Comparison of ENCODE assay signal across 15 cellular contexts in genomic region chr3:159926573-159926972, GRCh38.
DNase-seq lines count a peak whose midpoint lies in the region; ATAC-seq and TF ChIP-seq lines count a peak whose summit lies in the region.
"Had no signal": no experiment of that assay in that cellular context is flagged by ENCODE, and none has a peak within 500 bp of the region (broad histone marks: within the 10 kb centered on the region; RNA-seq: fewer than 3 reads in every experiment).

No MANE protein-coding gene starts in this region.

- H3K27me3 ChIP-seq in RWPE2 (ENCODE audit: insufficient read depth, poor library complexity, severe bottlenecking) (no peaks in the 10 kb centered on the region), esophagus muscularis mucosa (no peaks in the 10 kb centered on the region), brain microvascular endothelial cell (replicated peaks) (no peaks in the 10 kb centered on the region)
- H3K27me3 ChIP-seq in CD4-positive, alpha-beta memory T cell (ENCODE audit: insufficient read depth, low read length), result no peaks in the 10 kb centered on the region

- H3K4me3 ChIP-seq in RWPE2 (ENCODE audit: severe bottlenecking) (no peak overlapping the region), esophagus muscularis mucosa (no peak overlapping the region), brain microvascular endothelial cell (ENCODE audit: low read depth, low read length) (no peak overlapping the region)
- no peak overlapping the region for H3K4me3 ChIP-seq in CD4-positive, alpha-beta memory T cell (ENCODE audit: low read length in 2 of 2)
- H3K4me3 ChIP-seq: GM12878, HAP-1 had no signal

- no peak for ATAC-seq in RWPE2 (ENCODE audit: low read depth)
- ATAC-seq in stimulated activated naive B cell treated with anti-CD40 and anti-IgM and Interleukin-4, amounts not matched to agents 10 μg/mL and 1 μg/mL and 100 μg/mL, for 72 hours (replicated peaks), result no peak
- ATAC-seq: CD8-positive, alpha-beta T cell; GM12878 had no signal

- WGBS in esophagus muscularis mucosa, result 90% methylated on average over 5 of the region's 5 CpGs

- H3K4me1 ChIP-seq in RWPE2 (ENCODE audit: insufficient read depth, poor library complexity, severe bottlenecking), result peaks cover 22% of the 10 kb centered on the region
- H3K4me1 ChIP-seq in esophagus muscularis mucosa, result peaks cover 10 to 21% (median 18%) of the 10 kb centered on the region in 4 donors
- H3K4me1 ChIP-seq in CD4-positive, alpha-beta memory T cell (ENCODE audit: insufficient read depth, low read length), result no peaks in the 10 kb centered on the region
- H3K4me1 ChIP-seq: Caco-2, HAP-1 had no signal

- intact Hi-C loops in esophagus muscularis mucosa (cut with DNase I), result no loop called here
- intact Hi-C loops in CD4-positive, alpha-beta memory T cell (cut with micrococcal nuclease), result no loop called here

- no peak for TF ChIP-seq EP300 in esophagus muscularis mucosa (IDR thresholded peaks at IDR 0.05)

- H3K4me3 Mint-ChIP-seq in stimulated activated naive B cell treated with anti-CD40 and anti-IgM and Interleukin-4, amounts not matched to agents 10 μg/mL and 1 μg/mL and 100 μg/mL, for 72 hours, result no peak overlapping the region
- H3K4me3 Mint-ChIP-seq in HFFc6, result no peak overlapping the region
- no peak overlapping the region for H3K4me3 Mint-ChIP-seq in CD4-positive, alpha-beta memory T cell
- H3K4me3 Mint-ChIP-seq: CD8-positive, alpha-beta T cell had no signal

- no peak for TF ChIP-seq CTCF in RWPE2 (IDR thresholded peaks at IDR 0.05; ENCODE audit: poor library complexity, severe bottlenecking)
- TF ChIP-seq CTCF in esophagus muscularis mucosa (IDR thresholded peaks at IDR 0.05), result no peak
- TF ChIP-seq CTCF in brain microvascular endothelial cell (IDR thresholded peaks at IDR 0.05; ENCODE audit: low read depth, low read length, missing control alignments), result no peak
- no peak for TF ChIP-seq CTCF in HFFc6 (IDR thresholded peaks at IDR 0.05)

- H3K9me3 Mint-ChIP-seq in stimulated activated naive B cell treated with anti-CD40 and anti-IgM and Interleukin-4, amounts not matched to agents 10 μg/mL and 1 μg/mL and 100 μg/mL, for 72 hours, result no peaks in the 10 kb centered on the region
- no peaks in the 10 kb centered on the region for H3K9me3 Mint-ChIP-seq in HFFc6
- H3K9me3 Mint-ChIP-seq in CD4-positive, alpha-beta memory T cell, result peaks cover 0 to under 1% (median 0%) of the 10 kb centered on the region in 8 donors
- H3K9me3 Mint-ChIP-seq: CD8-positive, alpha-beta T cell had no signal

- H3K27me3 Mint-ChIP-seq in stimulated activated naive B cell treated with anti-CD40 and anti-IgM and Interleukin-4, amounts not matched to agents 10 μg/mL and 1 μg/mL and 100 μg/mL, for 72 hours, result no peaks in the 10 kb centered on the region
- no peaks in the 10 kb centered on the region for H3K27me3 Mint-ChIP-seq in HFFc6 (ENCODE audit: insufficient read depth)
- H3K27me3 Mint-ChIP-seq in CD4-positive, alpha-beta memory T cell, result peaks cover 0 to 5% of the 10 kb centered on the region in 2 donors

- POLR2A ChIA-PET in CD4-positive, alpha-beta memory T cell (lab: Charles Lee; ENCODE audit: partially characterized antibody), result no interaction called here

- no peaks in the 10 kb centered on the region for H3K36me3 Mint-ChIP-seq in stimulated activated naive B cell treated with anti-CD40 and anti-IgM and Interleukin-4, amounts not matched to agents 10 μg/mL and 1 μg/mL and 100 μg/mL, for 72 hours
- H3K36me3 Mint-ChIP-seq in HFFc6 (ENCODE audit: low read depth), result peaks cover 4% of the 10 kb centered on the region
- H3K36me3 Mint-ChIP-seq in CD4-positive, alpha-beta memory T cell, result no peaks in the 10 kb centered on the region
- H3K36me3 Mint-ChIP-seq: CD8-positive, alpha-beta T cell had no signal

- H3K27ac Mint-ChIP-seq in stimulated activated naive B cell treated with anti-CD40 and anti-IgM and Interleukin-4, amounts not matched to agents 10 μg/mL and 1 μg/mL and 100 μg/mL, for 72 hours, result peak overlapping the region; percentile 59
- H3K27ac Mint-ChIP-seq in HFFc6, result no peak overlapping the region; the same call in 1 of the 2 replicates
- H3K27ac Mint-ChIP-seq in CD4-positive, alpha-beta memory T cell, result peak overlapping the region in 1 of 7 donors; percentile 5
- H3K27ac Mint-ChIP-seq: CD8-positive, alpha-beta T cell had no signal

- no peaks in the 10 kb centered on the region for H3K9me3 ChIP-seq in RWPE2 (ENCODE audit: severe bottlenecking)
- H3K9me3 ChIP-seq in esophagus muscularis mucosa, result no peaks in the 10 kb centered on the region
- no peaks in the 10 kb centered on the region for H3K9me3 ChIP-seq in CD4-positive, alpha-beta memory T cell (ENCODE audit: control insufficient read depth in 1 of 2, low read length in 2 of 2)
- H3K9me3 ChIP-seq: Caco-2, HAP-1 had no signal

- no peaks in the 10 kb centered on the region for H3K36me3 ChIP-seq in RWPE2 (ENCODE audit: low read depth)
- no peaks in the 10 kb centered on the region for H3K36me3 ChIP-seq in esophagus muscularis mucosa
- H3K36me3 ChIP-seq in brain microvascular endothelial cell (replicated peaks), result no peaks in the 10 kb centered on the region
- H3K36me3 ChIP-seq in CD4-positive, alpha-beta memory T cell (ENCODE audit: insufficient read depth, low read length), result no peaks in the 10 kb centered on the region
- H3K36me3 ChIP-seq: HAP-1 had no signal

- H3K27ac ChIP-seq in RWPE2 (ENCODE audit: poor library complexity, severe bottlenecking) (peak overlapping the region; percentile 98), esophagus muscularis mucosa (replicated peaks in 1 of 4) (no peak overlapping the region), brain microvascular endothelial cell (no peak overlapping the region)
- H3K27ac ChIP-seq in CD4-positive, alpha-beta memory T cell (ENCODE audit: low read depth, low read length), result no peak overlapping the region

- CTCF ChIA-PET in CD4-positive, alpha-beta memory T cell (lab: Charles Lee; ENCODE audit: partially characterized antibody), result no interaction called here

- no peak for TF ChIP-seq POLR2A in esophagus muscularis mucosa (IDR thresholded peaks at IDR 0.05; ENCODE audit: low read depth)

- H3K4me1 Mint-ChIP-seq in stimulated activated naive B cell treated with anti-CD40 and anti-IgM and Interleukin-4, amounts not matched to agents 10 μg/mL and 1 μg/mL and 100 μg/mL, for 72 hours, result peaks cover 34 to 40% of the 10 kb centered on the region in 2 donors
- peaks cover 78% of the 10 kb centered on the region for H3K4me1 Mint-ChIP-seq in HFFc6 (ENCODE audit: low read depth)
- peaks cover 0 to 4% (median 0%) of the 10 kb centered on the region in 4 donors for H3K4me1 Mint-ChIP-seq in CD4-positive, alpha-beta memory T cell

- DNase-seq in RWPE2 (ENCODE audit: low spot score) (no peak), esophagus muscularis mucosa (ENCODE audit: extremely low spot score) (peak; percentile 85), brain microvascular endothelial cell (no peak), HFFc6 (no peak)
- no peak for DNase-seq in stimulated activated naive B cell treated with anti-CD40 and anti-IgM and Interleukin-4, amounts not matched to agents 10 μg/mL and 1 μg/mL and 100 μg/mL, for 72 hours
- no peak for DNase-seq in CD4-positive, alpha-beta memory T cell
- DNase-seq: C1 segment of cervical spinal cord; Caco-2; CD8-positive, alpha-beta T cell; DMS79; EL; GDM1; GOT3 had no signal

- in situ Hi-C loops in brain microvascular endothelial cell (cut with HindIII; ENCODE audit: low pct_ligation_motif_present, low sequenced_read_pairs), result no loop called here
